In genomic region chr9:27572566-27572917, GRCh38 we compare ENCODE assay signal across 8 cellular contexts. TPM values are rescaled to one million over a fixed set of nuclear protein-coding genes. Genes with fewer than 3 reads are reported as not detected.
A peak's percentile ranks its signal among the peaks of the same experiment; 100 is the strongest.
DNase-seq lines count a peak whose midpoint lies in the region; ATAC-seq and TF ChIP-seq lines count a peak whose summit lies in the region.

No MANE protein-coding gene starts in this region.

- H3K27ac ChIP-seq in parathyroid adenoma, result peak overlapping the region; percentile 94

- POLR2A ChIA-PET in BJ (lab: Charles Lee), result no interaction called here

- H3K4me1 Mint-ChIP-seq in activated naive CD8-positive, alpha-beta T cell (ENCODE audit: low read depth), result peaks cover 37% of the 10 kb centered on the region

- H3K36me3 ChIP-seq in BJ (ENCODE audit: control insufficient read depth, insufficient read depth, low read length) (no peaks in the 10 kb centered on the region), parathyroid adenoma (ENCODE audit: control insufficient read depth, insufficient read depth, low read length) (no peaks in the 10 kb centered on the region)

- H3K27ac Mint-ChIP-seq in activated naive CD8-positive, alpha-beta T cell, result peak overlapping the region; percentile 98

- TF ChIP-seq POLR2A in GM18505 (IDR thresholded peaks at IDR 0.05; ENCODE audit: borderline replicate concordance, extremely low read depth, insufficient read depth, insufficient read length), result peak; percentile 15

- no peak for TF ChIP-seq CTCF in BJ (IDR thresholded peaks at IDR 0.05; ENCODE audit: insufficient read depth, low read depth, low read length)
- TF ChIP-seq CTCF in parathyroid adenoma (IDR thresholded peaks at IDR 0.05), result no peak

- peaks cover under 1% of the 10 kb centered on the region for H3K36me3 Mint-ChIP-seq in activated naive CD8-positive, alpha-beta T cell

- H3K79me2 ChIP-seq in parathyroid adenoma, result peaks cover 2% of the 10 kb centered on the region

- no peaks in the 10 kb centered on the region for H3K9me3 Mint-ChIP-seq in activated naive CD8-positive, alpha-beta T cell (ENCODE audit: low read depth)

- no peaks in the 10 kb centered on the region for H3K9me3 ChIP-seq in parathyroid adenoma (ENCODE audit: control insufficient read depth, low read length)

- DNase-seq in BJ (ENCODE audit: low read depth) (no peak), NCI-H2227 treated with DMSO at 0.1 percent for 48 hours (lab: John Stamatoyannopoulos, UW) (peak; percentile 19), cardiac septum (ENCODE audit: low spot score) (peak; percentile 83), middle frontal gyrus (ENCODE audit: extremely low spot score, low spot score) (no peak)

- ATAC-seq in GM18505 (IDR thresholded peaks at IDR 0.05; ENCODE audit: unreplicated experiment), result peak; percentile 33
- peak; percentile 39 for ATAC-seq in HG02938 (IDR thresholded peaks at IDR 0.05; ENCODE audit: unreplicated experiment)

- peak overlapping the region; percentile 93 for H3K4me3 Mint-ChIP-seq in activated naive CD8-positive, alpha-beta T cell

- H3K9ac ChIP-seq in parathyroid adenoma, result peak overlapping the region; percentile 28

- peak overlapping the region; percentile 88 for H3K4me2 ChIP-seq in parathyroid adenoma (ENCODE audit: low read length)

- intact Hi-C loops in cardiac septum (cut with DNase I), result loop anchor here (5.0 kb wide), 1 partner anchor 620 kb away; no protein-coding TSS in a partner anchor

- H3K27me3 ChIP-seq in BJ (ENCODE audit: control insufficient read depth, insufficient read depth, low read length), result no peaks in the 10 kb centered on the region
- H3K27me3 ChIP-seq in parathyroid adenoma (ENCODE audit: control insufficient read depth, insufficient read depth, low read length), result no peaks in the 10 kb centered on the region

- H3K4me1 ChIP-seq in parathyroid adenoma, result peaks cover 3% of the 10 kb centered on the region

- H3K4me3 ChIP-seq in BJ (ENCODE audit: low read depth, low read length), result peak overlapping the region; percentile 52
- H3K4me3 ChIP-seq in parathyroid adenoma (ENCODE audit: low read depth, low read length), result peak overlapping the region; percentile 80

- CTCF ChIA-PET in BJ (lab: Yijun Ruan, JAX), result interaction anchor here (0.6 kb wide), 1 partner anchor 472 kb away, joined by 4 read pairs; no protein-coding TSS in a partner anchor

- peak overlapping the region; percentile 93 for H2AFZ ChIP-seq in parathyroid adenoma

- H3K27me3 Mint-ChIP-seq in activated naive CD8-positive, alpha-beta T cell, result no peaks in the 10 kb centered on the region

RNA-seq across cellular contexts. Expression of gene C9orf72, which starts 0.7 kb away (rescaled TPM):
- polyA plus RNA-seq in BJ (2011; rRNA removed), result 1.3 and 3.1 TPM in 2 replicates
- 1.1 and 1.8 TPM in 2 replicates for polyA minus RNA-seq in BJ (2011; rRNA and poly(A)+ RNA removed)
- 11.4 TPM for total RNA-seq in cardiac septum

RNA-seq across cellular contexts. Expression of gene MOB3B, which starts 42.9 kb away (rescaled TPM):
- polyA plus RNA-seq in BJ (2011; rRNA removed), result 0.04 and 0.05 TPM in 2 replicates
- polyA minus RNA-seq in BJ (2011; rRNA and poly(A)+ RNA removed), result 0.05 TPM in 1 of 2 replicates, not detected in the other
- 0.51 TPM for total RNA-seq in cardiac septum

RNA-seq across cellular contexts. Expression of gene IFNK, which starts 48.5 kb away (rescaled TPM):
- polyA plus RNA-seq in BJ (2011; rRNA removed), result not detected in 2 replicates
- not detected in 2 replicates for polyA minus RNA-seq in BJ (2011; rRNA and poly(A)+ RNA removed)
- total RNA-seq in cardiac septum, result not detected

Comparison
In these comparisons a context has a peak if more than half of its experiments do, and no peak if none do; other contexts are left out.
1. DNase-seq: peak in NCI-H2227 treated with DMSO at 0.1 percent for 48 hours (single experiment) and cardiac septum (single experiment); none in BJ (single experiment) and middle frontal gyrus (single experiment).